In the genomic region with DNA sequence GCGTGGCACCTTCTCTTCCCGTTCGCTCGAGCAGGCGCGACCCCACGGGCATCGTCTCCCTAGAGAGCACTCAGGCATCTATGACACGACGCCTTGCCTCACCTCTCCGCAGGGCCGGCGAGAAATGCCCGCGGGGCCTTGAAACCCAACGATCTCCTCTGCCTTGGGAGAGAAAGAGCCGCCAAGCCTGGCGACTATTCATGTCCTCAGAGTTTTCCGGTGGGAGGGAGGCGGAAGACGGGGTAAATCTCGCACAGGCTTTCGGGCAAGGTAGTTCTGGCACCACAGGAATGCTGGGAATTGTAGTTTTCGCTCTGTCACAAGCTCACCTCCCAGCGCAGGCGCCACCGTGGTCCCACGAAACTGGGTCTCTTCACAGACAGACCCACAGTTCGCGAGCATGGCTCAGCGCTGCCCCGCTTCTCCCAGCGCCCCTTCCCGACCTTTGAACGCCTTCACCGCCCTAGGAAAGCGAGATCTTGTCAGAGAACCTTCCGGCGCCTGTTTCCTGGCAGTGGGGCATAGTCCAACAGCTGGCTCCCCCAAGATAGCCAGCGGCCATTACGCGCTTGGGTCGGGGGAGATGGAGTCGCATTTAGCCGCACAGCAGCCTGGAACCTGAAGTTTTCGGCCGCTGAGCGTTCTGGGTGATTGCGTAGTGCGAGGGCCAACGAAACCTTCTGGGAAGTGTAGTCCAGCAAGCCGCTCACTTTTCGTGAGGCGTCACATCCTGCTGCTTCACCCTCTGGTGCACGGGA, we compare ENCODE assay signal across 1 cellular context.
TF ChIP-seq lines count a peak whose summit lies in the region.

A gene with protein sequence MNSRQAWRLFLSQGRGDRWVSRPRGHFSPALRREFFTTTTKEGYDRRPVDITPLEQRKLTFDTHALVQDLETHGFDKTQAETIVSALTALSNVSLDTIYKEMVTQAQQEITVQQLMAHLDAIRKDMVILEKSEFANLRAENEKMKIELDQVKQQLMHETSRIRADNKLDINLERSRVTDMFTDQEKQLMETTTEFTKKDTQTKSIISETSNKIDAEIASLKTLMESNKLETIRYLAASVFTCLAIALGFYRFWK (minus strand): TSS at position 597 of the 758 bp plus-strand sequence. CDS start 395 bp downstream, at position 202.

TF ChIP-seq in WTC11, 78 proteins besides CTCF, POLR2A, EP300 and RAD21 (continued from another document):
- TF ChIP-seq, protein P1, sequence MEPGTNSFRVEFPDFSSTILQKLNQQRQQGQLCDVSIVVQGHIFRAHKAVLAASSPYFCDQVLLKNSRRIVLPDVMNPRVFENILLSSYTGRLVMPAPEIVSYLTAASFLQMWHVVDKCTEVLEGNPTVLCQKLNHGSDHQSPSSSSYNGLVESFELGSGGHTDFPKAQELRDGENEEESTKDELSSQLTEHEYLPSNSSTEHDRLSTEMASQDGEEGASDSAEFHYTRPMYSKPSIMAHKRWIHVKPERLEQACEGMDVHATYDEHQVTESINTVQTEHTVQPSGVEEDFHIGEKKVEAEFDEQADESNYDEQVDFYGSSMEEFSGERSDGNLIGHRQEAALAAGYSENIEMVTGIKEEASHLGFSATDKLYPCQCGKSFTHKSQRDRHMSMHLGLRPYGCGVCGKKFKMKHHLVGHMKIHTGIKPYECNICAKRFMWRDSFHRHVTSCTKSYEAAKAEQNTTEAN (CRISPR knock-in tag; IDR thresholded peaks at IDR 0.05): 0 out of 2 replicates have a peak, but pooled peaks have one; percentile 53
- TF ChIP-seq, protein P2, sequence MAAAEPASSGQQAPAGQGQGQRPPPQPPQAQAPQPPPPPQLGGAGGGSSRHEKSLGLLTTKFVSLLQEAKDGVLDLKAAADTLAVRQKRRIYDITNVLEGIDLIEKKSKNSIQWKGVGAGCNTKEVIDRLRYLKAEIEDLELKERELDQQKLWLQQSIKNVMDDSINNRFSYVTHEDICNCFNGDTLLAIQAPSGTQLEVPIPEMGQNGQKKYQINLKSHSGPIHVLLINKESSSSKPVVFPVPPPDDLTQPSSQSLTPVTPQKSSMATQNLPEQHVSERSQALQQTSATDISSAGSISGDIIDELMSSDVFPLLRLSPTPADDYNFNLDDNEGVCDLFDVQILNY (CRISPR knock-in tag; IDR thresholded peaks at IDR 0.05): peak; percentile 29; the same call in 1 of the 2 replicates
- no peak for TF ChIP-seq ZNF423 (CRISPR knock-in tag; IDR thresholded peaks at IDR 0.05)
- no peak for TF ChIP-seq NR3C1 (CRISPR knock-in tag; conservative IDR thresholded peaks at IDR 0.05; ENCODE audit: low read depth)
- TF ChIP-seq ZNF138 (CRISPR knock-in tag; conservative IDR thresholded peaks at IDR 0.05): no peak
- peak; percentile 49; the same call in 1 of the 2 replicates for TF ChIP-seq FOXK1 (CRISPR knock-in tag; IDR thresholded peaks at IDR 0.05)
- no peak for TF ChIP-seq ZNF396 (CRISPR knock-in tag; IDR thresholded peaks at IDR 0.05; ENCODE audit: borderline replicate concordance)
- no peak for TF ChIP-seq IRF2 (CRISPR knock-in tag; IDR thresholded peaks at IDR 0.05; ENCODE audit: borderline replicate concordance, low read depth)
- TF ChIP-seq, protein P3, sequence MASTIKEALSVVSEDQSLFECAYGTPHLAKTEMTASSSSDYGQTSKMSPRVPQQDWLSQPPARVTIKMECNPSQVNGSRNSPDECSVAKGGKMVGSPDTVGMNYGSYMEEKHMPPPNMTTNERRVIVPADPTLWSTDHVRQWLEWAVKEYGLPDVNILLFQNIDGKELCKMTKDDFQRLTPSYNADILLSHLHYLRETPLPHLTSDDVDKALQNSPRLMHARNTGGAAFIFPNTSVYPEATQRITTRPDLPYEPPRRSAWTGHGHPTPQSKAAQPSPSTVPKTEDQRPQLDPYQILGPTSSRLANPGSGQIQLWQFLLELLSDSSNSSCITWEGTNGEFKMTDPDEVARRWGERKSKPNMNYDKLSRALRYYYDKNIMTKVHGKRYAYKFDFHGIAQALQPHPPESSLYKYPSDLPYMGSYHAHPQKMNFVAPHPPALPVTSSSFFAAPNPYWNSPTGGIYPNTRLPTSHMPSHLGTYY (CRISPR knock-in tag; IDR thresholded peaks at IDR 0.05): no peak; the same call in 1 of the 2 replicates
- TF ChIP-seq, protein P4, sequence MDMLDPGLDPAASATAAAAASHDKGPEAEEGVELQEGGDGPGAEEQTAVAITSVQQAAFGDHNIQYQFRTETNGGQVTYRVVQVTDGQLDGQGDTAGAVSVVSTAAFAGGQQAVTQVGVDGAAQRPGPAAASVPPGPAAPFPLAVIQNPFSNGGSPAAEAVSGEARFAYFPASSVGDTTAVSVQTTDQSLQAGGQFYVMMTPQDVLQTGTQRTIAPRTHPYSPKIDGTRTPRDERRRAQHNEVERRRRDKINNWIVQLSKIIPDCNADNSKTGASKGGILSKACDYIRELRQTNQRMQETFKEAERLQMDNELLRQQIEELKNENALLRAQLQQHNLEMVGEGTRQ (CRISPR knock-in tag; IDR thresholded peaks at IDR 0.05): 0 out of 2 replicates have a peak, but pooled peaks have one; percentile 31
- 0 out of 2 replicates have a peak, but pooled peaks have one; percentile 34 for TF ChIP-seq CBFB (CRISPR knock-in tag; IDR thresholded peaks at IDR 0.05; ENCODE audit: low read depth)
